1 cellular context compared by ENCODE assay signal in genomic region chr17:49496183-49496865, GRCh38.
A peak's percentile ranks its signal among the peaks of the same experiment; 100 is the strongest.
TF ChIP-seq lines count a peak whose summit lies in the region.

No MANE protein-coding gene starts in this region.

TF ChIP-seq in HepG2, 621 proteins besides CTCF, POLR2A, EP300 and RAD21 (continued from another document and continues in another):
- TF ChIP-seq, protein P1, sequence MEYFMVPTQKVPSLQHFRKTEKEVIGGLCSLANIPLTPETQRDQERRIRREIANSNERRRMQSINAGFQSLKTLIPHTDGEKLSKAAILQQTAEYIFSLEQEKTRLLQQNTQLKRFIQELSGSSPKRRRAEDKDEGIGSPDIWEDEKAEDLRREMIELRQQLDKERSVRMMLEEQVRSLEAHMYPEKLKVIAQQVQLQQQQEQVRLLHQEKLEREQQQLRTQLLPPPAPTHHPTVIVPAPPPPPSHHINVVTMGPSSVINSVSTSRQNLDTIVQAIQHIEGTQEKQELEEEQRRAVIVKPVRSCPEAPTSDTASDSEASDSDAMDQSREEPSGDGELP (IDR thresholded peaks at IDR 0.05; ENCODE audit: borderline replicate concordance, low read depth), result no peak
- TF ChIP-seq NFYB (CRISPR knock-in tag; IDR thresholded peaks at IDR 0.05) (no peak; the same call in 1 of the 2 replicates), RCOR2 (CRISPR knock-in tag; IDR thresholded peaks at IDR 0.05) (no peak), ZNF451 (CRISPR knock-in tag; IDR thresholded peaks at IDR 0.05) (no peak), DR1 (CRISPR knock-in tag; IDR thresholded peaks at IDR 0.05) (no peak), ZNF589 (CRISPR knock-in tag; conservative IDR thresholded peaks at IDR 0.05) (no peak), DRAP1 (CRISPR knock-in tag; IDR thresholded peaks at IDR 0.05) (no peak), MTA3 (CRISPR knock-in tag; IDR thresholded peaks at IDR 0.05) (no peak), PATZ1 (CRISPR knock-in tag; IDR thresholded peaks at IDR 0.05) (peak; percentile 56; the same call in 1 of the 2 replicates), PHF8 (CRISPR knock-in tag; IDR thresholded peaks at IDR 0.05) (no peak), ZNF24 (IDR thresholded peaks at IDR 0.05) (no peak), ZNF143 (CRISPR knock-in tag; IDR thresholded peaks at IDR 0.05) (no peak), ZNF570 (CRISPR knock-in tag; IDR thresholded peaks at IDR 0.05; ENCODE audit: borderline replicate concordance) (no peak), RBM22 (optimal IDR thresholded peaks at IDR 0.05; ENCODE audit: low read length) (no peak), ZNF768 (CRISPR knock-in tag; IDR thresholded peaks at IDR 0.05) (0 out of 2 replicates have a peak, but pooled peaks have one; percentile 43), ASH2L (IDR thresholded peaks at IDR 0.05; ENCODE audit: insufficient read length, low read depth, low read length) (no peak), ZNF235 (CRISPR knock-in tag; IDR thresholded peaks at IDR 0.05; ENCODE audit: borderline replicate concordance) (no peak), FOXO1 (CRISPR knock-in tag; IDR thresholded peaks at IDR 0.05) (peak; percentile 53; the same call in 1 of the 2 replicates), MTERF4 (CRISPR knock-in tag; IDR thresholded peaks at IDR 0.05) (0 out of 2 replicates have a peak, but pooled peaks have one; percentile 27), ZFP41 (CRISPR knock-in tag; IDR thresholded peaks at IDR 0.05; ENCODE audit: borderline replicate concordance) (no peak), E2F2 (CRISPR knock-in tag; IDR thresholded peaks at IDR 0.05; ENCODE audit: borderline replicate concordance) (no peak), ISL2 (CRISPR knock-in tag; IDR thresholded peaks at IDR 0.05) (no peak), ZNF709 (CRISPR knock-in tag; IDR thresholded peaks at IDR 0.05) (no peak), MAZ (IDR thresholded peaks at IDR 0.05; ENCODE audit: borderline replicate concordance, low read depth, low read length) (no peak), MAZ (CRISPR knock-in tag; IDR thresholded peaks at IDR 0.05; ENCODE audit: low read depth) (no peak), SRSF4 (IDR thresholded peaks at IDR 0.05; ENCODE audit: low read depth, low read length, poor library complexity, severe bottlenecking) (no peak), HOXA9 (CRISPR knock-in tag; IDR thresholded peaks at IDR 0.05; ENCODE audit: borderline replicate concordance) (no peak), MAF1 (CRISPR knock-in tag; IDR thresholded peaks at IDR 0.05; ENCODE audit: borderline replicate concordance) (0 out of 2 replicates have a peak, but pooled peaks have one; percentile 50), ZNF879 (CRISPR knock-in tag; IDR thresholded peaks at IDR 0.05) (no peak), ZNF33B (CRISPR knock-in tag; IDR thresholded peaks at IDR 0.05) (no peak), SNRNP70 (IDR thresholded peaks at IDR 0.05; ENCODE audit: low read depth, low read length) (no peak), CSRNP1 (CRISPR knock-in tag; IDR thresholded peaks at IDR 0.05) (no peak), NR2F2 (IDR thresholded peaks at IDR 0.05; ENCODE audit: borderline replicate concordance, low read depth) (no peak), KAT8 (CRISPR knock-in tag; IDR thresholded peaks at IDR 0.05) (no peak), ZNF792 (CRISPR knock-in tag; IDR thresholded peaks at IDR 0.05) (0 out of 2 replicates have a peak, but pooled peaks have one; percentile 29), CBX2 (IDR thresholded peaks at IDR 0.05; ENCODE audit: low read depth, low read length) (no peak), CBX2 (CRISPR knock-in tag; IDR thresholded peaks at IDR 0.05; ENCODE audit: low read depth) (no peak), PCBP2 (optimal IDR thresholded peaks at IDR 0.05; ENCODE audit: low read depth, low read length, poor library complexity, severe bottlenecking) (no peak), ZNF883 (CRISPR knock-in tag; IDR thresholded peaks at IDR 0.05; ENCODE audit: not compliant biosample characterization) (no peak), ZNF10 (CRISPR knock-in tag; IDR thresholded peaks at IDR 0.05; ENCODE audit: borderline replicate concordance, low read depth) (no peak), ZNF441 (CRISPR knock-in tag; IDR thresholded peaks at IDR 0.05; ENCODE audit: borderline replicate concordance) (no peak), CHD4 (IDR thresholded peaks at IDR 0.05; ENCODE audit: borderline replicate concordance, low read length) (no peak), SRF (IDR thresholded peaks at IDR 0.05; ENCODE audit: low read depth, low read length) (no peak), SOX6 (IDR thresholded peaks at IDR 0.05) (no peak), SOX6 (CRISPR knock-in tag; IDR thresholded peaks at IDR 0.05) (no peak), TCF7 (IDR thresholded peaks at IDR 0.05; ENCODE audit: low read depth) (no peak), DNMT1 (CRISPR knock-in tag; IDR thresholded peaks at IDR 0.05) (no peak), FOXA1 (IDR thresholded peaks at IDR 0.05) (no peak), FOXA1 (CRISPR knock-in tag; IDR thresholded peaks at IDR 0.05) (no peak), ZKSCAN1 (IDR thresholded peaks at IDR 0.05; ENCODE audit: low read length) (no peak), CBX5 (CRISPR knock-in tag; IDR thresholded peaks at IDR 0.05; ENCODE audit: borderline replicate concordance) (no peak), EEA1 (CRISPR knock-in tag; IDR thresholded peaks at IDR 0.05; ENCODE audit: borderline replicate concordance) (peak; percentile 15; the same call in 1 of the 2 replicates), XRCC5 (optimal IDR thresholded peaks at IDR 0.05; ENCODE audit: low read length) (peak; percentile 93)
- TF ChIP-seq, protein P2, sequence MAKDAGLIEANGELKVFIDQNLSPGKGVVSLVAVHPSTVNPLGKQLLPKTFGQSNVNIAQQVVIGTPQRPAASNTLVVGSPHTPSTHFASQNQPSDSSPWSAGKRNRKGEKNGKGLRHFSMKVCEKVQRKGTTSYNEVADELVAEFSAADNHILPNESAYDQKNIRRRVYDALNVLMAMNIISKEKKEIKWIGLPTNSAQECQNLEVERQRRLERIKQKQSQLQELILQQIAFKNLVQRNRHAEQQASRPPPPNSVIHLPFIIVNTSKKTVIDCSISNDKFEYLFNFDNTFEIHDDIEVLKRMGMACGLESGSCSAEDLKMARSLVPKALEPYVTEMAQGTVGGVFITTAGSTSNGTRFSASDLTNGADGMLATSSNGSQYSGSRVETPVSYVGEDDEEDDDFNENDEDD (CRISPR knock-in tag; IDR thresholded peaks at IDR 0.05; ENCODE audit: borderline replicate concordance), result no peak
- TF ChIP-seq, protein P3, sequence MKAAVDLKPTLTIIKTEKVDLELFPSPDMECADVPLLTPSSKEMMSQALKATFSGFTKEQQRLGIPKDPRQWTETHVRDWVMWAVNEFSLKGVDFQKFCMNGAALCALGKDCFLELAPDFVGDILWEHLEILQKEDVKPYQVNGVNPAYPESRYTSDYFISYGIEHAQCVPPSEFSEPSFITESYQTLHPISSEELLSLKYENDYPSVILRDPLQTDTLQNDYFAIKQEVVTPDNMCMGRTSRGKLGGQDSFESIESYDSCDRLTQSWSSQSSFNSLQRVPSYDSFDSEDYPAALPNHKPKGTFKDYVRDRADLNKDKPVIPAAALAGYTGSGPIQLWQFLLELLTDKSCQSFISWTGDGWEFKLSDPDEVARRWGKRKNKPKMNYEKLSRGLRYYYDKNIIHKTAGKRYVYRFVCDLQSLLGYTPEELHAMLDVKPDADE (CRISPR knock-in tag; IDR thresholded peaks at IDR 0.05), result no peak
- TF ChIP-seq, protein P4, sequence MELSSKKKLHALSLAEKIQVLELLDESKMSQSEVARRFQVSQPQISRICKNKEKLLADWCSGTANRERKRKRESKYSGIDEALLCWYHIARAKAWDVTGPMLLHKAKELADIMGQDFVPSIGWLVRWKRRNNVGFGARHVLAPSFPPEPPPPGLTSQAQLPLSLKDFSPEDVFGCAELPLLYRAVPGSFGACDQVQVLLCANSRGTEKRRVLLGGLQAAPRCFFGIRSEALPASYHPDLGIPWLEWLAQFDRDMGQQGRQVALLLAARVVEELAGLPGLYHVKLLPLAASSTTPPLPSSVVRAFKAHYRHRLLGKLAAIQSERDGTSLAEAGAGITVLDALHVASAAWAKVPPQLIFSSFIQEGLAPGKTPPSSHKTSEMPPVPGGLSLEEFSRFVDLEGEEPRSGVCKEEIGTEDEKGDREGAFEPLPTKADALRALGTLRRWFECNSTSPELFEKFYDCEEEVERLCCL (CRISPR knock-in tag; IDR thresholded peaks at IDR 0.05; ENCODE audit: borderline replicate concordance), result 0 out of 2 replicates have a peak, but pooled peaks have one; percentile 31
- TF ChIP-seq, protein P5, sequence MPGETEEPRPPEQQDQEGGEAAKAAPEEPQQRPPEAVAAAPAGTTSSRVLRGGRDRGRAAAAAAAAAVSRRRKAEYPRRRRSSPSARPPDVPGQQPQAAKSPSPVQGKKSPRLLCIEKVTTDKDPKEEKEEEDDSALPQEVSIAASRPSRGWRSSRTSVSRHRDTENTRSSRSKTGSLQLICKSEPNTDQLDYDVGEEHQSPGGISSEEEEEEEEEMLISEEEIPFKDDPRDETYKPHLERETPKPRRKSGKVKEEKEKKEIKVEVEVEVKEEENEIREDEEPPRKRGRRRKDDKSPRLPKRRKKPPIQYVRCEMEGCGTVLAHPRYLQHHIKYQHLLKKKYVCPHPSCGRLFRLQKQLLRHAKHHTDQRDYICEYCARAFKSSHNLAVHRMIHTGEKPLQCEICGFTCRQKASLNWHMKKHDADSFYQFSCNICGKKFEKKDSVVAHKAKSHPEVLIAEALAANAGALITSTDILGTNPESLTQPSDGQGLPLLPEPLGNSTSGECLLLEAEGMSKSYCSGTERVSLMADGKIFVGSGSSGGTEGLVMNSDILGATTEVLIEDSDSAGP (CRISPR knock-in tag; IDR thresholded peaks at IDR 0.05; ENCODE audit: borderline replicate concordance), result peak; percentile 33; the same call in 1 of the 2 replicates
- TF ChIP-seq, protein P6, sequence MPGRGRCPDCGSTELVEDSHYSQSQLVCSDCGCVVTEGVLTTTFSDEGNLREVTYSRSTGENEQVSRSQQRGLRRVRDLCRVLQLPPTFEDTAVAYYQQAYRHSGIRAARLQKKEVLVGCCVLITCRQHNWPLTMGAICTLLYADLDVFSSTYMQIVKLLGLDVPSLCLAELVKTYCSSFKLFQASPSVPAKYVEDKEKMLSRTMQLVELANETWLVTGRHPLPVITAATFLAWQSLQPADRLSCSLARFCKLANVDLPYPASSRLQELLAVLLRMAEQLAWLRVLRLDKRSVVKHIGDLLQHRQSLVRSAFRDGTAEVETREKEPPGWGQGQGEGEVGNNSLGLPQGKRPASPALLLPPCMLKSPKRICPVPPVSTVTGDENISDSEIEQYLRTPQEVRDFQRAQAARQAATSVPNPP (CRISPR knock-in tag; IDR thresholded peaks at IDR 0.05), result no peak
